ENCODE assay signal across 8 cellular contexts in genomic region chr14:32201816-32202467, GRCh38. TPM values are rescaled to one million over a fixed set of nuclear protein-coding genes. Genes with fewer than 3 reads are reported as not detected.
A peak's percentile ranks its signal among the peaks of the same experiment; 100 is the strongest.
DNase-seq lines count a peak whose midpoint lies in the region; ATAC-seq and TF ChIP-seq lines count a peak whose summit lies in the region.

Gene RNU6-7 (plus strand): TSS chr14:32202045.

- no peaks in the 10 kb centered on the region for H3K9me3 Mint-ChIP-seq in activated T-cell treated with anti-CD3 and anti-CD28 coated beads, Interleukin-2, amount 50 U/mL, for 4 hours

- peak within 1 kb of the TSS; percentile 84 for H3K4me2 ChIP-seq in osteoblast (ENCODE audit: insufficient read depth, low read length)

- no peak within 1 kb of the TSS for H3K27ac ChIP-seq in osteoblast (ENCODE audit: low read depth, low read length)

- peak; percentile 53 for DNase-seq in GM12865 (ENCODE audit: low read depth)
- DNase-seq in NCI-H2196 treated with DMSO at 0.1 percent for 48 hours (lab: John Stamatoyannopoulos, UW; ENCODE audit: unreplicated experiment) = peak; percentile 40
- DNase-seq in activated T-cell treated with anti-CD3 and anti-CD28 coated beads, Interleukin-2, amount 50 U/mL, for 4 hours = peak; percentile 13
- peak; percentile 21 for DNase-seq in fibroblast of pulmonary artery (ENCODE audit: low read depth)
- DNase-seq in osteoblast (ENCODE audit: insufficient read length, low spot score, missing footprints) = no peak
- no peak for DNase-seq in MV-4-11 (lab: John Stamatoyannopoulos, UW)
- DNase-seq in cortex of kidney (lab: John Stamatoyannopoulos, UW) = no peak
- DNase-seq in NOMO-1 treated with DMSO at 0.1 percent for 48 hours (lab: John Stamatoyannopoulos, UW; ENCODE audit: unreplicated experiment) = no peak

- H3K79me2 ChIP-seq in osteoblast (ENCODE audit: insufficient read depth, low read length) = no peaks in the 10 kb centered on the region

- H3K4me1 ChIP-seq in osteoblast (ENCODE audit: insufficient read depth, low read length) = peaks cover 18% of the 10 kb centered on the region

- TF ChIP-seq CTCF in GM12865 (IDR thresholded peaks at IDR 0.05; ENCODE audit: insufficient read depth, low read depth, low read length, missing control alignments) = no peak
- no peak for TF ChIP-seq CTCF in fibroblast of pulmonary artery (IDR thresholded peaks at IDR 0.05; ENCODE audit: low read length, missing control alignments)
- no peak for TF ChIP-seq CTCF in osteoblast (IDR thresholded peaks at IDR 0.05; ENCODE audit: extremely low read depth, low read depth, low read length)

- ATAC-seq in activated T-cell treated with anti-CD3 and anti-CD28 coated beads, Interleukin-2, amount 50 U/mL, for 4 hours = peak in 1 of 2 donors; percentile 2

- H3K27me3 Mint-ChIP-seq in activated T-cell treated with anti-CD3 and anti-CD28 coated beads, Interleukin-2, amount 50 U/mL, for 4 hours (ENCODE audit: low read depth) = no peaks in the 10 kb centered on the region

- H3K4me1 Mint-ChIP-seq in activated T-cell treated with anti-CD3 and anti-CD28 coated beads, Interleukin-2, amount 50 U/mL, for 4 hours (ENCODE audit: low read depth) = peaks cover 35% of the 10 kb centered on the region

- H3K36me3 Mint-ChIP-seq in activated T-cell treated with anti-CD3 and anti-CD28 coated beads, Interleukin-2, amount 50 U/mL, for 4 hours (ENCODE audit: insufficient read depth) = no peaks in the 10 kb centered on the region

- H3K4me3 Mint-ChIP-seq in activated T-cell treated with anti-CD3 and anti-CD28 coated beads, Interleukin-2, amount 50 U/mL, for 4 hours = peak within 1 kb of the TSS; percentile 87

- H3K4me3 ChIP-seq in GM12865 (ENCODE audit: low read depth, low read length) (peak within 1 kb of the TSS; percentile 69), fibroblast of pulmonary artery (replicated peaks; ENCODE audit: low read depth, low read length) (peak within 1 kb of the TSS; percentile 70), osteoblast (ENCODE audit: insufficient read depth, low read length) (peak within 1 kb of the TSS; percentile 75)

- no peaks in the 10 kb centered on the region for H3K36me3 ChIP-seq in osteoblast (ENCODE audit: insufficient read depth, low read length)

- peak within 1 kb of the TSS; percentile 92 for H2AFZ ChIP-seq in osteoblast (ENCODE audit: low read length)

- peaks cover 24% of the 10 kb centered on the region for H3K27me3 ChIP-seq in osteoblast (ENCODE audit: insufficient read depth, low read length)

- H3K9me3 ChIP-seq in osteoblast (ENCODE audit: low read depth, low read length) = no peaks in the 10 kb centered on the region

- no peaks in the 10 kb centered on the region for H4K20me1 ChIP-seq in osteoblast (ENCODE audit: insufficient read depth, low read length)

RNA-seq across cellular contexts. Expression of gene RNU6-7, which starts in this region (rescaled TPM):
- total RNA-seq in activated T-cell treated with anti-CD3 and anti-CD28 coated beads, Interleukin-2, amount 50 U/mL, for 4 hours = not detected
- total RNA-seq in osteoblast = not detected in 2 replicates

Comparison
In these comparisons a context has a peak if more than half of its experiments do, and no peak if none do; other contexts are left out.
1. Peak in DNase-seq in activated T-cell treated with anti-CD3 and anti-CD28 coated beads, Interleukin-2, amount 50 U/mL, for 4 hours; RNA of the gene not detected or under 1 TPM.
2. DNase-seq: peak in GM12865 (single experiment), NCI-H2196 treated with DMSO at 0.1 percent for 48 hours (single experiment) and fibroblast of pulmonary artery (single experiment); none in osteoblast (single experiment), MV-4-11 (single experiment), cortex of kidney (single experiment) and NOMO-1 treated with DMSO at 0.1 percent for 48 hours (single experiment).
3. Peak in every context shown above with its lines, with median percentiles within 50 percentile points of each other: H3K4me3 ChIP-seq.